24 cellular contexts compared by ENCODE assay signal in the genomic region with DNA sequence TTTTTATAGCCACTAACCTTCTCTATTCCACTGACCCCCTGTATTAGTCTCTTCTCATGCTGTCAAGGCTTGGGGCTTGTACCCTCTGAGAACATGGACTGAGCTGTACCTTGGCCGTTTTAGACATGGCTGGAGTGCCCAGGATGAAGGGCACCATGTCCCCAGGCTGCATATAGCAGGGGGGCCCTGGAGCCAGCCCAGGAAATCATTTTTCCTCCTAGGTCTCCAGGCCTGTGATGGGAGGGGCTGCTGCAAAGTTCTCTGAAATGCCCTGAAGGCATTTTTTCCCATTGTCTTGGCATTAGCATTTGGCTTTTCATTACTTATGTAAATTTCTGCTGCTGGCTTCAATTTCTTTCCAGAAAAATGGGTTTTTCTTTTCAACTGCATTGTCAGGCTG.
DNase-seq lines count a peak whose midpoint lies in the region; ATAC-seq and TF ChIP-seq lines count a peak whose summit lies in the region.
"Had no signal": no experiment of that assay in that cellular context is flagged by ENCODE, and none has a peak within 500 bp of the region (broad histone marks: within the 10 kb centered on the region; RNA-seq: fewer than 3 reads in every experiment).

No MANE protein-coding gene starts in this region.

- no peak overlapping the region for H3K4me2 ChIP-seq in GM23338
- H3K4me2 ChIP-seq: BLaER1 had no signal

- H2AFZ ChIP-seq in GM23338, result no peak overlapping the region

- H3K27ac ChIP-seq in GM23338 (ENCODE audit: low read depth), result no peak overlapping the region
- H3K27ac ChIP-seq in HEK293 (ENCODE audit: extremely low read depth, low read depth, low read length), result no peak overlapping the region
- H3K27ac ChIP-seq: BLaER1 had no signal

- H3K79me2 ChIP-seq in GM23338 (replicated peaks; ENCODE audit: insufficient read depth), result no peaks in the 10 kb centered on the region

- H3K27me3 Mint-ChIP-seq in GM23338 (ENCODE audit: insufficient read depth, low read depth, poor library complexity), result no peaks in the 10 kb centered on the region
- H3K27me3 Mint-ChIP-seq in WTC11 (ENCODE audit: low read depth), result no peaks in the 10 kb centered on the region

- H3K4me3 Mint-ChIP-seq in GM23338 (no peak overlapping the region), WTC11 (no peak overlapping the region)
- H3K4me3 Mint-ChIP-seq: CD14-positive monocyte; CD4-positive, alpha-beta memory T cell; CD4-positive, CD25-positive, alpha-beta regulatory T cell; CD8-positive, alpha-beta memory T cell had no signal

- H3K4me1 ChIP-seq in GM23338 (ENCODE audit: insufficient read depth), result no peaks in the 10 kb centered on the region
- H3K4me1 ChIP-seq in HEK293 (ENCODE audit: control insufficient read depth, insufficient read depth, low read length), result no peaks in the 10 kb centered on the region
- H3K4me1 ChIP-seq: BE2C, BLaER1 had no signal

- TF ChIP-seq CTCF in GM23338 (conservative IDR thresholded peaks at IDR 0.05; ENCODE audit: low read depth in 2 of 2), result no peak
- no peak for TF ChIP-seq CTCF in HEK293 (tag by site-specific recombination; IDR thresholded peaks at IDR 0.05)
- no peak for TF ChIP-seq CTCF in WTC11 (IDR thresholded peaks at IDR 0.05)

- CTCF ChIA-PET in HEK293 (lab: Yijun Ruan, JAX) (no interaction called here), WTC11 (lab: Charles Lee) (no interaction called here)

- peaks cover 5% of the 10 kb centered on the region for H3K4me1 Mint-ChIP-seq in GM23338
- peaks cover 7% of the 10 kb centered on the region for H3K4me1 Mint-ChIP-seq in WTC11
- H3K4me1 Mint-ChIP-seq: CD14-positive monocyte; CD4-positive, alpha-beta memory T cell; CD4-positive, CD25-positive, alpha-beta regulatory T cell; CD8-positive, alpha-beta memory T cell had no signal

- H3K27ac Mint-ChIP-seq in GM23338 (no peak overlapping the region), WTC11 (no peak overlapping the region)
- H3K27ac Mint-ChIP-seq: CD14-positive monocyte; CD4-positive, alpha-beta memory T cell; CD4-positive, CD25-positive, alpha-beta regulatory T cell; CD8-positive, alpha-beta memory T cell had no signal

- no peaks in the 10 kb centered on the region for H4K20me1 ChIP-seq in GM23338 (replicated peaks; ENCODE audit: insufficient read depth)
- H4K20me1 ChIP-seq: BLaER1 had no signal

- H3K4me3 ChIP-seq in GM23338, result no peak overlapping the region
- H3K4me3 ChIP-seq in HEK293 (ENCODE audit: low read depth, low read length), result no peak overlapping the region
- H3K4me3 ChIP-seq: BLaER1, GM12878 had no signal

- H3K9me2 ChIP-seq in GM23338 (ENCODE audit: insufficient read depth), result 0 out of 2 replicates have a peak, but pooled peaks cover 10% of the 10 kb centered on the region

- H3K9me3 ChIP-seq in HEK293 (ENCODE audit: control insufficient read depth, insufficient read depth, low read depth, low read length), result no peaks in the 10 kb centered on the region
- H3K9me3 ChIP-seq: BE2C, BLaER1 had no signal

- DNase-seq in GM23338 (ENCODE audit: low spot score), result peak; percentile 11
- DNase-seq in WTC11 (ENCODE audit: low spot score), result no peak
- DNase-seq in NCI-H1092 (lab: John Stamatoyannopoulos, UW), result no peak
- no peak for DNase-seq in inferior parietal cortex (ENCODE audit: extremely low spot score)
- DNase-seq: 8988T; ACHN; BE2C; C1 segment of cervical spinal cord; CD4-positive, alpha-beta memory T cell; CD4-positive, CD25-positive, alpha-beta regulatory T cell; CD8-positive, alpha-beta memory T cell; COR-L47; DMS 273 treated with DMSO at 0.1 percent for 48 hours; DMS153; DMS53; DMS79; DND-41; EL; GDM1 had no signal

- H3K27me3 ChIP-seq in GM23338 (ENCODE audit: insufficient read depth), result no peaks in the 10 kb centered on the region
- H3K27me3 ChIP-seq: BE2C, BLaER1 had no signal

- ATAC-seq in GM23338 (no peak), WTC11 (no peak), GM21528 (IDR thresholded peaks at IDR 0.05; ENCODE audit: low FRiP score, unreplicated experiment) (no peak)
- ATAC-seq: GM12878 had no signal

- POLR2A ChIA-PET in HEK293 (lab: Yijun Ruan, JAX), result interaction anchor here (0.6 kb wide), 1 partner anchor 9 kb away, joined by 3 read pairs; no protein-coding TSS in a partner anchor
- POLR2A ChIA-PET in WTC11 (lab: Charles Lee), result no interaction called here

- H3K9me3 Mint-ChIP-seq in GM23338 (peaks cover 8% of the 10 kb centered on the region), WTC11 (peaks cover 14% of the 10 kb centered on the region; the same call in 1 of the 2 replicates)

- peaks cover 3% of the 10 kb centered on the region; the same call in 1 of the 3 replicates for H3K36me3 Mint-ChIP-seq in GM23338 (ENCODE audit: low read depth)
- 0 out of 2 replicates have a peak, but pooled peaks cover 2% of the 10 kb centered on the region for H3K36me3 Mint-ChIP-seq in WTC11
- H3K36me3 Mint-ChIP-seq: CD14-positive monocyte; CD4-positive, alpha-beta memory T cell; CD4-positive, CD25-positive, alpha-beta regulatory T cell; CD8-positive, alpha-beta memory T cell had no signal

- H3F3A ChIP-seq in GM23338 (replicated peaks; ENCODE audit: low read depth), result no peaks in the 10 kb centered on the region

- H3K36me3 ChIP-seq in GM23338 (ENCODE audit: insufficient read depth), result no peaks in the 10 kb centered on the region; the same call in 1 of the 2 replicates
- H3K36me3 ChIP-seq in HEK293 (ENCODE audit: control insufficient read depth in 2 of 2, insufficient read depth in 1 of 2, low read length in 2 of 2), result no peaks in the 10 kb centered on the region
- H3K36me3 ChIP-seq: BE2C, BLaER1 had no signal

TF ChIP-seq in GM23338, 12 proteins besides CTCF, POLR2A, EP300 and RAD21 (continues in another document):
- TF ChIP-seq EZH2phosphoT487 (IDR thresholded peaks at IDR 0.05; ENCODE audit: unreplicated experiment), result no peak
- TF ChIP-seq POLR2AphosphoS5 (IDR thresholded peaks at IDR 0.05; ENCODE audit: low read depth), result no peak
- no peak for TF ChIP-seq JUNB (IDR thresholded peaks at IDR 0.05; ENCODE audit: unreplicated experiment)

TF ChIP-seq in HEK293, 187 proteins besides CTCF, POLR2A, EP300 and RAD21:
- TF ChIP-seq ZNF830 (tag by site-specific recombination; IDR thresholded peaks at IDR 0.05; ENCODE audit: low read depth) (no peak), ZNF585B (tag by site-specific recombination; IDR thresholded peaks at IDR 0.05) (peak; percentile 61), ZNF426 (tag by site-specific recombination; IDR thresholded peaks at IDR 0.05) (no peak)
TF ChIP-seq in HEK293: peak in this region for 1.

TF ChIP-seq in WTC11, 78 proteins besides CTCF, POLR2A, EP300 and RAD21:
- TF ChIP-seq ESRRA (CRISPR knock-in tag; IDR thresholded peaks at IDR 0.05; ENCODE audit: borderline replicate concordance) (no peak), ZNF416 (CRISPR knock-in tag; IDR thresholded peaks at IDR 0.05) (0 out of 2 replicates have a peak, but pooled peaks have one; percentile 51), ATF2 (CRISPR knock-in tag; IDR thresholded peaks at IDR 0.05; ENCODE audit: borderline replicate concordance, low read depth) (no peak)
